ENCODE assay signal across 22 cellular contexts in genomic region chr4:4592414-4592813, GRCh38. TPM values are rescaled to one million over a fixed set of nuclear protein-coding genes. Genes with fewer than 3 reads are reported as not detected.
DNase-seq lines count a peak whose midpoint lies in the region; ATAC-seq, FAIRE-seq and TF ChIP-seq lines count a peak whose summit lies in the region.
"Had no signal": no experiment of that assay in that cellular context is flagged by ENCODE, and none has a peak within 500 bp of the region (broad histone marks: within the 10 kb centered on the region; RNA-seq: fewer than 3 reads in every experiment).

No MANE protein-coding gene starts in this region.

- H3K36me3 ChIP-seq in HepG2 (replicated peaks in 1 of 2; ENCODE audit: control insufficient read depth in 1 of 2, insufficient read depth in 2 of 2, low read length in 2 of 2): peaks cover 2 to 4% of the 10 kb centered on the region in 2 experiments; a peak in 2 of 5 replicates
- no peaks in the 10 kb centered on the region for H3K36me3 ChIP-seq in right lobe of liver
- H3K36me3 ChIP-seq in K562 (ENCODE audit: control insufficient read depth, insufficient read depth, low read length): no peaks in the 10 kb centered on the region
- H3K36me3 ChIP-seq in vagina: no peaks in the 10 kb centered on the region

- intact Hi-C loops in HepG2 (cut with micrococcal nuclease; ENCODE audit: unreplicated experiment): no loop called here
- intact Hi-C loops in right lobe of liver (cut with DNase I): no loop called here
- intact Hi-C loops in K562 (cut with micrococcal nuclease): no loop called here
- intact Hi-C loops in vagina (cut with DNase I): no loop called here

- H3K9me3 ChIP-seq in HepG2 (ENCODE audit: low read length): peaks cover 12% of the 10 kb centered on the region
- no peaks in the 10 kb centered on the region for H3K9me3 ChIP-seq in right lobe of liver
- H3K9me3 ChIP-seq in K562 (replicated peaks; ENCODE audit: control insufficient read depth, insufficient read depth, low read depth, low read length): 0 out of 2 replicates have a peak, but pooled peaks cover 2% of the 10 kb centered on the region
- H3K9me3 ChIP-seq in vagina: no peaks in the 10 kb centered on the region
- H3K9me3 ChIP-seq: Caco-2 had no signal

- no peak for TF ChIP-seq EP300 in HepG2 (IDR thresholded peaks at IDR 0.05; ENCODE audit: low read depth in 2 of 2, low read length in 2 of 2)
- TF ChIP-seq EP300 in HepG2 (CRISPR knock-in tag; IDR thresholded peaks at IDR 0.05; ENCODE audit: borderline replicate concordance): no peak
- no peak for TF ChIP-seq EP300 in K562 (IDR thresholded peaks at IDR 0.05; ENCODE audit: low read length)

- CTCF ChIA-PET in HepG2 (lab: Yijun Ruan, JAX; ENCODE audit: low intra/inter-chr PET ratio, low total read pairs) (no interaction called here), K562 (lab: Yijun Ruan, JAX; ENCODE audit: low intra/inter-chr PET ratio) (no interaction called here)

- 68% methylated on average over 4 of the region's 4 CpGs for WGBS in HepG2 (ENCODE audit: low lambda C conversion rate)
- WGBS in right lobe of liver (ENCODE audit: insufficient coverage, low coverage, low lambda C conversion rate, missing lambda C conversion rate): 66% methylated on average over 4 of the region's 4 CpGs
- 0% methylated on average over 4 of the region's 4 CpGs for WGBS in K562 (ENCODE audit: insufficient coverage, low coverage, missing lambda C conversion rate)

- H3K9ac ChIP-seq in HepG2 (ENCODE audit: insufficient read depth, low read depth, low read length) (no peak overlapping the region), K562 (ENCODE audit: insufficient read depth in 1 of 2, low read depth in 2 of 2, low read length in 2 of 2) (no peak overlapping the region)
- H3K9ac ChIP-seq: BLaER1 treated with 17β-estradiol and CSF1 and Interleukin-3, amounts not matched to agents 10 nM and 100 nM had no signal

- BruUV-seq in HepG2 (replicated peaks; lab: Mats Ljungman, UMichigan): no TSS peak
- no TSS peak for BruUV-seq in K562 (replicated peaks; lab: Mats Ljungman, UMichigan)

- H3K4me2 ChIP-seq in HepG2 (ENCODE audit: low read depth, low read length): no peak overlapping the region
- H3K4me2 ChIP-seq in K562 (ENCODE audit: insufficient read depth, low read length): no peak overlapping the region
- H3K4me2 ChIP-seq: A549; BLaER1 treated with 17β-estradiol and CSF1 and Interleukin-3, amounts not matched to agents 10 nM and 100 nM had no signal

- H3K79me2 ChIP-seq in HepG2 (ENCODE audit: insufficient read depth, low read length) (no peaks in the 10 kb centered on the region), K562 (ENCODE audit: control insufficient read depth, insufficient read depth, low read length) (no peaks in the 10 kb centered on the region)

- ATAC-seq in HepG2 (no peak), right lobe of liver (no peak), K562 (no peak), GM18868 (IDR thresholded peaks at IDR 0.05; ENCODE audit: unreplicated experiment) (no peak)
- ATAC-seq: A549; CD8-positive, alpha-beta T cell; GM12878 had no signal

- H3K27me3 ChIP-seq in HepG2 (ENCODE audit: control insufficient read depth in 1 of 2, insufficient read depth in 2 of 2, low read length in 2 of 2): no peaks in the 10 kb centered on the region
- H3K27me3 ChIP-seq in right lobe of liver: no peaks in the 10 kb centered on the region
- no peaks in the 10 kb centered on the region; a peak in 1 of 5 replicates for H3K27me3 ChIP-seq in K562 (ENCODE audit: control insufficient read depth in 2 of 2, insufficient read depth in 2 of 2, low read length in 2 of 2)
- no peaks in the 10 kb centered on the region for H3K27me3 ChIP-seq in vagina
- H3K27me3 ChIP-seq: BLaER1 treated with 17β-estradiol and CSF1 and Interleukin-3, amounts not matched to agents 10 nM and 100 nM had no signal

- H3K4me3 ChIP-seq in HepG2 (replicated peaks in 1 of 3; ENCODE audit: insufficient read depth in 1 of 3, low read depth in 2 of 3, low read length in 3 of 3) (no peak overlapping the region), right lobe of liver (no peak overlapping the region), K562 (no peak overlapping the region), vagina (no peak overlapping the region)
- H3K4me3 ChIP-seq: A549; BLaER1 treated with 17β-estradiol and CSF1 and Interleukin-3, amounts not matched to agents 10 nM and 100 nM; GM12878 had no signal

- no peak overlapping the region for H3K27ac ChIP-seq in HepG2 (ENCODE audit: extremely low read length, insufficient read depth, low read length)
- H3K27ac ChIP-seq in right lobe of liver: no peak overlapping the region
- H3K27ac ChIP-seq in K562 (ENCODE audit: extremely low read depth, low read depth, low read length): no peak overlapping the region
- H3K27ac ChIP-seq in vagina: peak overlapping the region; percentile 9
- H3K27ac ChIP-seq: 22Rv1; A549; BLaER1 treated with 17β-estradiol and CSF1 and Interleukin-3, amounts not matched to agents 10 nM and 100 nM; C4-2B had no signal

- no peak for FAIRE-seq in HepG2 (lab: Jason Lieb, UNC)
- no peak for FAIRE-seq in K562 (lab: Jason Lieb, UNC)
- FAIRE-seq: A549, D721Med, GM12878, GM12892, GM18507, GM19239 had no signal

- in situ Hi-C loops in HepG2 (cut with HindIII; ENCODE audit: extremely low pct_ligation_motif_present, low pct_unique_long_range_greater_than_20kb) (no loop called here), K562 (cut with MboI) (no loop called here)

- H4K20me1 ChIP-seq in HepG2 (ENCODE audit: insufficient read depth, low read length) (no peaks in the 10 kb centered on the region), K562 (replicated peaks; ENCODE audit: control insufficient read depth, insufficient read depth, low read length) (no peaks in the 10 kb centered on the region)
- H4K20me1 ChIP-seq: BLaER1 treated with 17β-estradiol and CSF1 and Interleukin-3, amounts not matched to agents 10 nM and 100 nM had no signal

- H3K4me1 ChIP-seq in HepG2 (ENCODE audit: insufficient read depth, low read length): no peaks in the 10 kb centered on the region
- no peaks in the 10 kb centered on the region for H3K4me1 ChIP-seq in right lobe of liver
- no peaks in the 10 kb centered on the region for H3K4me1 ChIP-seq in K562 (replicated peaks in 1 of 2; ENCODE audit: control insufficient read depth in 2 of 2, insufficient read depth in 2 of 2, low read length in 2 of 2)
- peaks cover 15% of the 10 kb centered on the region for H3K4me1 ChIP-seq in vagina
- H3K4me1 ChIP-seq: A549, Caco-2 had no signal

- H2AFZ ChIP-seq in HepG2 (ENCODE audit: low read length): no peak overlapping the region
- no peak overlapping the region for H2AFZ ChIP-seq in K562 (ENCODE audit: low read depth, low read length)

- DNase-seq in HepG2 (ENCODE audit: low spot score) (no peak), right lobe of liver (no peak), K562 (ENCODE audit: extremely low read depth in 1 of 4, low spot score in 3 of 4) (no peak), vagina (ENCODE audit: extremely low spot score in 2 of 2) (no peak), occipital lobe (lab: John Stamatoyannopoulos, UW) (no peak)
- DNase-seq: AML-193; Caco-2; Calu3; CD4-positive, alpha-beta T cell; CD8-positive, alpha-beta T cell; DMS79 treated with DMSO at 0.1 percent for 48 hours; GDM1 had no signal

- POLR2A ChIA-PET in HepG2 (lab: Yijun Ruan, JAX) (no interaction called here), K562 (lab: Yijun Ruan, JAX) (interaction anchor here (0.8 kb wide), 1 partner anchor 81 kb away, joined by 3 read pairs; no protein-coding TSS in a partner anchor)

- no peak for TF ChIP-seq RAD21 in HepG2 (CRISPR knock-in tag; IDR thresholded peaks at IDR 0.05)
- no peak for TF ChIP-seq RAD21 in K562 (CRISPR knock-in tag; conservative IDR thresholded peaks at IDR 0.05 in 1 of 2, IDR thresholded peaks at IDR 0.05 in 1 of 2)

- TF ChIP-seq CTCF in HepG2 (CRISPR knock-in tag; IDR thresholded peaks at IDR 0.05) (no peak), right lobe of liver (IDR thresholded peaks at IDR 0.05) (no peak), K562 (IDR thresholded peaks at IDR 0.05 in 2 of 3, conservative IDR thresholded peaks at IDR 0.05 in 1 of 3; ENCODE audit: insufficient read depth in 2 of 3, low read depth in 1 of 3, low read length in 3 of 3) (no peak), vagina (IDR thresholded peaks at IDR 0.05) (no peak)

- TF ChIP-seq POLR2A in HepG2 (IDR thresholded peaks at IDR 0.05; ENCODE audit: insufficient read depth in 1 of 2, low read depth in 2 of 2, low read length in 2 of 2) (no peak), right lobe of liver (IDR thresholded peaks at IDR 0.05) (no peak), K562 (conservative IDR thresholded peaks at IDR 0.05) (no peak), vagina (IDR thresholded peaks at IDR 0.05) (no peak)

- H3K9me1 ChIP-seq in K562 (ENCODE audit: control insufficient read depth, insufficient read depth, low read length): no peaks in the 10 kb centered on the region

RNA-seq across cellular contexts. Expression of gene STX18, which starts 50.6 kb away (rescaled TPM):
- 37.1 and 41.2 TPM in 2 replicates for total RNA-seq in HepG2 (2016; rRNA removed; fragmentation: Illumina TruSeq; extraction: Trizol)
- total RNA-seq in HepG2 (2016; cell fraction: cytosol; rRNA removed; fragmentation: Illumina TruSeq; extraction: Trizol; ENCODE audit: low read depth): 11.5 and 14.0 TPM in 2 replicates
- 40.9 and 44.1 TPM in 2 replicates for total RNA-seq in HepG2 (2016; cell fraction: insoluble cytoplasmic fraction; rRNA removed; fragmentation: Illumina TruSeq; extraction: Trizol)
- total RNA-seq in HepG2 (2016; cell fraction: membrane; rRNA removed; fragmentation: Illumina TruSeq; extraction: Trizol): 12.6 and 15.9 TPM in 2 replicates
- total RNA-seq in HepG2 (2016; cell fraction: nucleus; rRNA removed; fragmentation: Illumina TruSeq; extraction: Trizol): 24.4 and 27.9 TPM in 2 replicates
- 23.9 TPM in 2 replicates for polyA plus RNA-seq in HepG2 (2011; rRNA removed)
- polyA plus RNA-seq in HepG2 (2011; cell fraction: cytosol; rRNA removed): 17.9 and 20.1 TPM in 2 replicates
- 24.6 and 26.7 TPM in 2 replicates for polyA plus RNA-seq in HepG2 (2011; cell fraction: nucleus; rRNA removed)
- 22.7 and 31.3 TPM in 2 replicates for polyA plus RNA-seq in HepG2 (2012)
- 4.8 and 5.9 TPM in 2 replicates for polyA plus RNA-seq in HepG2 (2016; cell fraction: cytosol; fragmentation: Illumina TruSeq; extraction: Trizol; ENCODE audit: low read depth)
- polyA plus RNA-seq in HepG2 (2016; cell fraction: insoluble cytoplasmic fraction; fragmentation: Illumina TruSeq; extraction: Trizol; ENCODE audit: low read depth): 50.8 and 51.9 TPM in 2 replicates
- 7.5 and 10.0 TPM in 2 replicates for polyA plus RNA-seq in HepG2 (2016; cell fraction: membrane; fragmentation: Illumina TruSeq; extraction: Trizol; ENCODE audit: low read depth)
- 47.1 and 53.3 TPM in 2 replicates for polyA plus RNA-seq in HepG2 (2016; cell fraction: nucleus; fragmentation: Illumina TruSeq; extraction: Trizol; ENCODE audit: insufficient read depth, low read depth)
- polyA minus RNA-seq in HepG2 (2011; rRNA and poly(A)+ RNA removed; ENCODE audit: low replicate concordance): 11.7 and 20.0 TPM in 2 replicates
- 8.2 and 11.2 TPM in 2 replicates for polyA minus RNA-seq in HepG2 (2011; cell fraction: cytosol; rRNA and poly(A)+ RNA removed)
- 42.9 and 44.3 TPM in 2 replicates for polyA minus RNA-seq in HepG2 (2011; cell fraction: nucleus; rRNA and poly(A)+ RNA removed)
- 10 to 100 TPM; 11.7 to 18.4 (median 15.8) TPM for total RNA-seq in right lobe of liver
- total RNA-seq in K562 (2011; cell fraction: chromatin; rRNA removed; ENCODE audit: low replicate concordance): 32.0 and 52.5 TPM in 2 replicates
- 17.0 and 17.2 TPM in 2 replicates for total RNA-seq in K562 (2011; cell fraction: nucleolus; rRNA removed)
- total RNA-seq in K562 (2011; cell fraction: nucleoplasm; rRNA removed): 26.4 and 28.0 TPM in 2 replicates
- 18.5 and 22.7 TPM in 2 replicates for total RNA-seq in K562 (2014; rRNA removed)
- total RNA-seq in K562 (2014; rRNA removed; fragmentation: Illumina TruSeq; extraction: Trizol): 26.3 and 28.2 TPM in 2 replicates
- 22.7 and 22.8 TPM in 2 replicates for total RNA-seq in K562 (2015; rRNA removed; fragmentation: Illumina TruSeq; extraction: Trizol)
- total RNA-seq in K562 (2021): 20.3 and 20.6 TPM in 2 replicates
- polyA plus RNA-seq in K562 (2011; rRNA removed): 21.5 and 24.9 TPM in 2 replicates
- 13.4 and 14.4 TPM in 2 replicates for polyA plus RNA-seq in K562 (2011; cell fraction: cytosol; rRNA removed)
- 28.2 and 30.1 TPM in 2 replicates for polyA plus RNA-seq in K562 (2011; cell fraction: nucleus; rRNA removed)
- polyA plus RNA-seq in K562 (2012): 19.0 and 19.6 TPM in 2 replicates
- polyA plus RNA-seq in K562 (2014; fragmentation: Illumina TruSeq; extraction: Trizol): 30.9 and 41.7 TPM in 2 replicates
- 1 to 10 TPM; 6.2 to 6.7 TPM for polyA plus RNA-seq in K562 (2014; fragmentation: Nextera tagmentation; extraction: Ambion mirVana)
- polyA plus RNA-seq in K562 (2014; rRNA removed): 22.8 and 23.1 TPM in 2 replicates
- 19.9 and 29.4 TPM in 2 replicates for polyA minus RNA-seq in K562 (2011; rRNA and poly(A)+ RNA removed)
- polyA minus RNA-seq in K562 (2011; cell fraction: cytosol; rRNA and poly(A)+ RNA removed): 7.5 and 9.5 TPM in 2 replicates
- polyA minus RNA-seq in K562 (2011; cell fraction: nucleus; rRNA and poly(A)+ RNA removed): 14.1 and 31.0 TPM in 2 replicates
- 20.4 TPM for total RNA-seq in vagina
- total RNA-seq in occipital lobe: 15.4 TPM

Comparison
In these comparisons a context has a peak if more than half of its experiments do, and no peak if none do; other contexts are left out.
1. Of the 241 proteins assayed by ChIP-seq in both HepG2 and K562: peak only in HepG2: none; only in K562: none; in both: ZNF12; in neither: 240.